ENCODE assay signal across 8 cellular contexts in the genomic region with DNA sequence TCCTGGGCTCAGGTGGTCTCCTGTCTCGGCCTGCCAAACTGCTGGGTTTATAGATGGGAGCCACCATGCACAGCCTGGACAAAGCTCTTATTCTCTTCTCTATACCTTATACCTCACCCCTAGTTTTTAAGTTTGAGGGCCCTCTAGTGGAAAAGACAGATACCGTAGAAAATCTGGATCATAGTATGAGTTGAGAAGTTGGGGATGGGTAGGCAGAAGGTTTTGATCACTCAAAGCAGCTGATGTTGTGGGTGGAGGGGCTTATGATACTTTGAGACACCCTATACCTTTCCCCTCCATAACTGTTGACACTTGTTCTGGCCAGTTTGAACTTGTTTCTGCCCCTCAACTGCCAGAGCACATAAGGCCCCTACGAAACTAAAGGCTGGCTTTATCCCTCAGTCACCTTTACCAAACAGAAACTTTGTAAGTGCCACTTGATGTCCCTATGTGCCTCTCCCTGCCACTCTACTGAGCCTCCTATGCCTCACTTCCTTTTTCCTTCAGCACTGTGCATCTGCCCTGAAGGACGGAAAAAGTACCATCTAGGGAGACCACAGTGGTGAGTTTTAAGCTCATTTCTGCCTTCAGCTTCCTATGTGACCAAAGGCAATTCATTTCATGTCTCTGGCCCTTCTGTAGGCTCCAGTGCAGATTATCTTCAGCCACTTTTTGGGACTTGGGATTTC. TPM values are rescaled to one million over a fixed set of nuclear protein-coding genes. Genes with fewer than 3 reads are reported as not detected.
A peak's percentile ranks its signal among the peaks of the same experiment; 100 is the strongest.
DNase-seq lines count a peak whose midpoint lies in the region; ATAC-seq lines count a peak whose summit lies in the region.

No MANE protein-coding gene starts in this region.

- no peaks in the 10 kb centered on the region for H3K9me3 Mint-ChIP-seq in activated naive CD4-positive, alpha-beta T cell treated with anti-CD3 and anti-CD28 coated beads, Interleukin-2, amount 50 U/mL, for 72 hours
- H3K9me3 Mint-ChIP-seq in activated naive CD4-positive, alpha-beta T cell treated with anti-CD3 and anti-CD28 coated beads, Interleukin-2, amount 10 ng/mL, durations not matched to agents 7 days and 5 days, result no peaks in the 10 kb centered on the region

- peak; percentile 76 to 78 for ATAC-seq in activated naive CD4-positive, alpha-beta T cell treated with anti-CD3 and anti-CD28 coated beads, Interleukin-2, amount 50 U/mL, for 72 hours
- peak; percentile 45 for ATAC-seq in HG03095 (IDR thresholded peaks at IDR 0.05; ENCODE audit: unreplicated experiment)

- H3K4me1 Mint-ChIP-seq in activated naive CD4-positive, alpha-beta T cell treated with anti-CD3 and anti-CD28 coated beads, Interleukin-2, amount 10 ng/mL, durations not matched to agents 7 days and 5 days, result peaks cover 55% of the 10 kb centered on the region

- H3K4me3 Mint-ChIP-seq in activated naive CD4-positive, alpha-beta T cell treated with anti-CD3 and anti-CD28 coated beads, Interleukin-2, amount 10 ng/mL, durations not matched to agents 7 days and 5 days, result no peak overlapping the region

- CTCF ChIA-PET in activated naive CD4-positive, alpha-beta T cell treated with anti-CD3 and anti-CD28 coated beads, Interleukin-2, amount 10 ng/mL, durations not matched to agents 7 days and 5 days (lab: Charles Lee), result interaction anchor here (0.8 to 1.0 kb wide), 2 partner anchors 107 to 108 kb away, joined by 3 to 4 read pairs; no protein-coding TSS in a partner anchor

- no peak for DNase-seq in activated naive CD4-positive, alpha-beta T cell treated with anti-CD3 and anti-CD28 coated beads, Interleukin-2, amount 50 U/mL, for 72 hours (ENCODE audit: low spot score in 2 of 2)
- DNase-seq in activated naive CD4-positive, alpha-beta T cell treated with anti-CD3 and anti-CD28 coated beads, Interleukin-2, amount 10 ng/mL, durations not matched to agents 7 days and 5 days, result no peak
- DNase-seq in SK-MEL-5 (ENCODE audit: low read depth, low spot score) (peak; percentile 87), glomerular visceral epithelial cell (ENCODE audit: extremely low spot score) (peak; percentile 19), NCI-H2081 treated with DMSO at 0.1 percent for 48 hours (lab: John Stamatoyannopoulos, UW) (no peak), C1 segment of cervical spinal cord (lab: John Stamatoyannopoulos, UW) (no peak), kidney glomerular epithelial cell (lab: John Stamatoyannopoulos, UW) (no peak)

- H3K36me3 Mint-ChIP-seq in activated naive CD4-positive, alpha-beta T cell treated with anti-CD3 and anti-CD28 coated beads, Interleukin-2, amount 50 U/mL, for 72 hours, result no peaks in the 10 kb centered on the region
- H3K36me3 Mint-ChIP-seq in activated naive CD4-positive, alpha-beta T cell treated with anti-CD3 and anti-CD28 coated beads, Interleukin-2, amount 10 ng/mL, durations not matched to agents 7 days and 5 days, result peaks cover 14% of the 10 kb centered on the region

- peak overlapping the region; percentile 55 to 63 for H3K27ac Mint-ChIP-seq in activated naive CD4-positive, alpha-beta T cell treated with anti-CD3 and anti-CD28 coated beads, Interleukin-2, amount 50 U/mL, for 72 hours
- no peak overlapping the region for H3K27ac Mint-ChIP-seq in activated naive CD4-positive, alpha-beta T cell treated with anti-CD3 and anti-CD28 coated beads, Interleukin-2, amount 10 ng/mL, durations not matched to agents 7 days and 5 days

- in situ Hi-C loops in SK-MEL-5 (cut with HindIII; ENCODE audit: low pct_unique_long_range_greater_than_20kb, low sequenced_read_pairs), result no loop called here

- no peaks in the 10 kb centered on the region for H3K27me3 Mint-ChIP-seq in activated naive CD4-positive, alpha-beta T cell treated with anti-CD3 and anti-CD28 coated beads, Interleukin-2, amount 10 ng/mL, durations not matched to agents 7 days and 5 days

RNA-seq across cellular contexts. Expression of a gene that starts 28.6 kb away (rescaled TPM):
- total RNA-seq in activated naive CD4-positive, alpha-beta T cell treated with anti-CD3 and anti-CD28 coated beads, Interleukin-2, amount 50 U/mL, for 72 hours, result 100 to 1,000 TPM; 125 to 148 TPM
- total RNA-seq in SK-MEL-5 (2014; rRNA removed; shearing (Covaris generic)), result 151 TPM in 2 replicates
- 307 and 315 TPM in 2 replicates for polyA plus RNA-seq in SK-MEL-5 (2015; cell fraction: cytosol; rRNA removed)
- 64.1 and 66.7 TPM in 2 replicates for polyA plus RNA-seq in SK-MEL-5 (2015; cell fraction: nucleus; rRNA removed)

Comparison
In these comparisons a context has a peak if more than half of its experiments do, and no peak if none do; other contexts are left out.
1. DNase-seq: peak in SK-MEL-5 (single experiment) and glomerular visceral epithelial cell (single experiment); none in activated naive CD4-positive, alpha-beta T cell treated with anti-CD3 and anti-CD28 coated beads, Interleukin-2, amount 50 U/mL, for 72 hours (0 of 2), activated naive CD4-positive, alpha-beta T cell treated with anti-CD3 and anti-CD28 coated beads, Interleukin-2, amount 10 ng/mL, durations not matched to agents 7 days and 5 days (single experiment), NCI-H2081 treated with DMSO at 0.1 percent for 48 hours (single experiment), C1 segment of cervical spinal cord (0 of 14) and kidney glomerular epithelial cell (single experiment).